Comparison of ENCODE assay signal across 23 cellular contexts in genomic region chr6:169915769-169916550, GRCh38.
DNase-seq lines count a peak whose midpoint lies in the region; ATAC-seq and TF ChIP-seq lines count a peak whose summit lies in the region.
"Had no signal": no experiment of that assay in that cellular context is flagged by ENCODE, and none has a peak within 500 bp of the region (broad histone marks: within the 10 kb centered on the region; RNA-seq: fewer than 3 reads in every experiment).

No MANE protein-coding gene starts in this region.

- no peaks in the 10 kb centered on the region for H3K79me2 ChIP-seq in smooth muscle cell (ENCODE audit: low read depth)

- DNase-seq in heart left ventricle (no peak), Right ventricle myocardium inferior (ENCODE audit: missing footprints) (no peak), dermis microvascular lymphatic vessel endothelial cell (ENCODE audit: low read depth in 2 of 2) (peak; percentile 96 to 97), right lobe of liver (peak in 1 of 3 donors; percentile 57), testis (peak; percentile 57), NCI-H510A (lab: John Stamatoyannopoulos, UW) (no peak), smooth muscle cell (lab: John Stamatoyannopoulos, UW; ENCODE audit: unreplicated experiment) (no peak)
- DNase-seq: activated CD4-positive, alpha-beta memory T cell treated with anti-CD3 and anti-CD28 coated beads for 36 hours; activated CD4-positive, alpha-beta T cell treated with anti-CD3 and anti-CD28 coated beads for 1 hour; activated T-cell treated with anti-CD3 and anti-CD28 coated beads, Interleukin-2, amount 50 U/mL, for 72 hours; CD4-positive, alpha-beta memory T cell; hippocampal formation; MG63; naive B cell; NCI-H2029; NCI-H526; Peyer's patch; SIG-M5; small intestine; stimulated activated naive CD4-positive, alpha-beta T cell; upper lobe of right lung had no signal

- 59 to 64% (median 62%) methylated on average over 22 of the region's 22 CpGs for WGBS in heart left ventricle, 4 donors
- 58% methylated on average over 17 of the region's 22 CpGs for WGBS in right lobe of liver (ENCODE audit: insufficient coverage, low coverage, low lambda C conversion rate, missing lambda C conversion rate)
- WGBS in testis, 2 donors, result 65 to 72% methylated on average over 14 to 22 of the region's 22 CpGs
- 90% methylated on average over 22 of the region's 22 CpGs for WGBS in smooth muscle cell (ENCODE audit: low lambda C conversion rate)

- H3K9ac ChIP-seq in smooth muscle cell (ENCODE audit: low read depth), result no peak overlapping the region
- H3K9ac ChIP-seq: KMS-11 had no signal

- ATAC-seq in heart left ventricle (peak in 3 of 4 donors; percentile 43 to 66 (median 46)), Right ventricle myocardium inferior (no peak), right lobe of liver (peak; percentile 62 to 75 (median 68)), HG03139 (IDR thresholded peaks at IDR 0.05; ENCODE audit: unreplicated experiment) (no peak)
- ATAC-seq: activated T-cell treated with anti-CD3 and anti-CD28 coated beads, Interleukin-2, amount 50 U/mL, for 72 hours; upper lobe of right lung had no signal

- H3K4me1 ChIP-seq in heart left ventricle, result peaks cover 0 to 17% (median 2%) of the 10 kb centered on the region in 12 donors
- H3K4me1 ChIP-seq in right lobe of liver, result peaks cover 0 to 19% (median 6%) of the 10 kb centered on the region in 4 donors
- no peaks in the 10 kb centered on the region for H3K4me1 ChIP-seq in testis
- no peaks in the 10 kb centered on the region for H3K4me1 ChIP-seq in smooth muscle cell (ENCODE audit: low read depth)
- H3K4me1 ChIP-seq: Peyer's patch had no signal

- H3K4me3 ChIP-seq in heart left ventricle (no peak overlapping the region), right lobe of liver (no peak overlapping the region), testis (no peak overlapping the region), smooth muscle cell (no peak overlapping the region)
- H3K4me3 ChIP-seq: MG63, Peyer's patch, upper lobe of right lung had no signal

- no peak overlapping the region for H2AFZ ChIP-seq in smooth muscle cell (ENCODE audit: low read depth)

- no peaks in the 10 kb centered on the region for H3F3A ChIP-seq in smooth muscle cell (ENCODE audit: low read depth)

- TF ChIP-seq CTCF in heart left ventricle (IDR thresholded peaks at IDR 0.05) (no peak), right lobe of liver (IDR thresholded peaks at IDR 0.05) (no peak), testis (IDR thresholded peaks at IDR 0.05) (no peak), smooth muscle cell (IDR thresholded peaks at IDR 0.05; ENCODE audit: borderline replicate concordance, insufficient read depth, poor library complexity, severe bottlenecking) (no peak)

- H3K27me3 ChIP-seq in heart left ventricle (peaks cover 0 to 3% (median 0%) of the 10 kb centered on the region in 9 donors), right lobe of liver (no peaks in the 10 kb centered on the region), testis (no peaks in the 10 kb centered on the region), smooth muscle cell (ENCODE audit: low read depth) (peaks cover 7% of the 10 kb centered on the region)
- H3K27me3 ChIP-seq: MG63, Peyer's patch, upper lobe of right lung had no signal

- H3K36me3 ChIP-seq in heart left ventricle (no peaks in the 10 kb centered on the region), right lobe of liver (no peaks in the 10 kb centered on the region), testis (ENCODE audit: low read depth, missing control alignments) (no peaks in the 10 kb centered on the region), smooth muscle cell (ENCODE audit: low read depth) (no peaks in the 10 kb centered on the region)
- H3K36me3 ChIP-seq: MG63, Peyer's patch, upper lobe of right lung had no signal

- H3K27ac ChIP-seq in heart left ventricle (no peak overlapping the region), right lobe of liver (no peak overlapping the region), testis (no peak overlapping the region), smooth muscle cell (ENCODE audit: low read depth) (no peak overlapping the region)
- H3K27ac ChIP-seq: KMS-11, Peyer's patch, upper lobe of right lung had no signal

- no peaks in the 10 kb centered on the region for H4K20me1 ChIP-seq in smooth muscle cell (ENCODE audit: low read depth)

- H3K9me3 ChIP-seq in heart left ventricle (no peaks in the 10 kb centered on the region), right lobe of liver (no peaks in the 10 kb centered on the region), testis (no peaks in the 10 kb centered on the region), smooth muscle cell (replicated peaks; ENCODE audit: low read depth) (no peaks in the 10 kb centered on the region)
- H3K9me3 ChIP-seq: MG63, Peyer's patch, upper lobe of right lung had no signal

- TF ChIP-seq POLR2A in heart left ventricle (IDR thresholded peaks at IDR 0.05), result no peak
- no peak for TF ChIP-seq POLR2A in right lobe of liver (IDR thresholded peaks at IDR 0.05)
- TF ChIP-seq POLR2A in testis (IDR thresholded peaks at IDR 0.05), result no peak

- intact Hi-C loops in heart left ventricle (cut with DNase I), result loop anchor here in 1 of 10 donors (10.0 kb wide), 1 partner anchor 71 kb away; no protein-coding TSS in a partner anchor
- intact Hi-C loops in Right ventricle myocardium inferior (cut with DNase I), result no loop called here
- intact Hi-C loops in right lobe of liver (cut with DNase I), result no loop called here
- intact Hi-C loops in testis (cut with DNase I; ENCODE audit: low total_unique reads), result no loop called here

- H3K4me2 ChIP-seq in smooth muscle cell, result no peak overlapping the region
- H3K4me2 ChIP-seq: KMS-11 had no signal

Comparison
In these comparisons a context has a peak if more than half of its experiments do, and no peak if none do; other contexts are left out.
1. ATAC-seq: peak in heart left ventricle (3 of 4) and right lobe of liver (4 of 4); none in Right ventricle myocardium inferior (single experiment) and HG03139 (single experiment).
2. DNase-seq: peak in dermis microvascular lymphatic vessel endothelial cell (2 of 2) and testis (single experiment); none in heart left ventricle (0 of 5), Right ventricle myocardium inferior (single experiment), NCI-H510A (single experiment) and smooth muscle cell (single experiment).